12 cellular contexts compared by ENCODE assay signal in genomic region chr6:108068618-108069017, GRCh38. TPM values are rescaled to one million over a fixed set of nuclear protein-coding genes. Genes with fewer than 3 reads are reported as not detected.
DNase-seq lines count a peak whose midpoint lies in the region; ATAC-seq lines count a peak whose summit lies in the region.
"Had no signal": no experiment of that assay in that cellular context is flagged by ENCODE, and none has a peak within 500 bp of the region (broad histone marks: within the 10 kb centered on the region; RNA-seq: fewer than 3 reads in every experiment).

No MANE protein-coding gene starts in this region.

- peak; percentile 6 to 7 for DNase-seq in stimulated activated CD4-positive, alpha-beta T cell treated with anti-CD3 and anti-CD28 coated beads, Interleukin-15, amount 100 ng/mL, for 48 hours (ENCODE audit: low read depth in 2 of 2)
- no peak for DNase-seq in stimulated activated CD4-positive, alpha-beta T cell treated with anti-CD3 and anti-CD28 coated beads, Interleukin-12 subunit alpha, Interleukin-12 subunit beta, amount 100 ng/mL, for 4 hours
- DNase-seq in activated T-helper 1 cell treated with anti-CD3 and anti-CD28 coated beads, Interleukin-12 subunit alpha, Interleukin-12 subunit beta, Interleukin-2, Interleukin-4 antibody, amounts not matched to agents 30 ng/mL and 10 ng/mL and 1 ng/mL, durations not matched to agents 14 hours and 24 hours and 36 hours (ENCODE audit: low spot score): peak; percentile 14
- DNase-seq in stimulated activated naive CD8-positive, alpha-beta T cell treated with anti-CD3 and anti-CD28 coated beads, Interleukin-15, amount 100 ng/mL, for 72 hours: peak in 1 of 2 donors; percentile 67
- DNase-seq in SK-N-DZ (ENCODE audit: low spot score) (no peak), HCEC 1CT (no peak)
- no peak for DNase-seq in activated effector memory CD4-positive, alpha-beta T cell treated with anti-CD3 and anti-CD28 coated beads, Interleukin-2, amount 50 U/mL, for 16 hours
- DNase-seq: activated effector memory CD4-positive, alpha-beta T cell treated with Interleukin-2 at 50 U/mL for 16 hours; NCI-H1105 treated with DMSO at 0.1 percent for 48 hours; psoas muscle had no signal

- peaks cover 2% of the 10 kb centered on the region for H3K27me3 Mint-ChIP-seq in activated T-helper 1 cell treated with anti-CD3 and anti-CD28 coated beads, Interleukin-12 subunit alpha, Interleukin-12 subunit beta, Interleukin-2, Interleukin-4 antibody, amounts not matched to agents 30 ng/mL and 10 ng/mL and 1 ng/mL, durations not matched to agents 14 hours and 24 hours and 36 hours (ENCODE audit: insufficient read depth)
- no peaks in the 10 kb centered on the region for H3K27me3 Mint-ChIP-seq in stimulated activated naive CD8-positive, alpha-beta T cell treated with anti-CD3 and anti-CD28 coated beads, Interleukin-15, amount 100 ng/mL, for 72 hours
- H3K27me3 Mint-ChIP-seq: dendritic cell treated with granulocyte-macrophage colony-stimulating factor and Interleukin-4, amounts not matched to agents 40 ng/mL and 50 ng/mL, for 4 days had no signal

- H3K4me1 Mint-ChIP-seq in activated T-helper 1 cell treated with anti-CD3 and anti-CD28 coated beads, Interleukin-12 subunit alpha, Interleukin-12 subunit beta, Interleukin-2, Interleukin-4 antibody, amounts not matched to agents 30 ng/mL and 10 ng/mL and 1 ng/mL, durations not matched to agents 14 hours and 24 hours and 36 hours (ENCODE audit: low read depth): peaks cover 7% of the 10 kb centered on the region
- peaks cover 8% of the 10 kb centered on the region for H3K4me1 Mint-ChIP-seq in stimulated activated naive CD8-positive, alpha-beta T cell treated with anti-CD3 and anti-CD28 coated beads, Interleukin-15, amount 100 ng/mL, for 72 hours

- H3K36me3 Mint-ChIP-seq in activated T-helper 1 cell treated with anti-CD3 and anti-CD28 coated beads, Interleukin-12 subunit alpha, Interleukin-12 subunit beta, Interleukin-2, Interleukin-4 antibody, amounts not matched to agents 30 ng/mL and 10 ng/mL and 1 ng/mL, durations not matched to agents 14 hours and 24 hours and 36 hours (ENCODE audit: low read depth): peaks cover 10% of the 10 kb centered on the region

- intact Hi-C loops in activated T-helper 1 cell treated with anti-CD3 and anti-CD28 coated beads, Interleukin-12 subunit alpha, Interleukin-12 subunit beta, Interleukin-2, Interleukin-4 antibody, amounts not matched to agents 30 ng/mL and 10 ng/mL and 1 ng/mL, durations not matched to agents 14 hours and 24 hours and 36 hours (cut with micrococcal nuclease): no loop called here

- H3K9me3 Mint-ChIP-seq in activated T-helper 1 cell treated with anti-CD3 and anti-CD28 coated beads, Interleukin-12 subunit alpha, Interleukin-12 subunit beta, Interleukin-2, Interleukin-4 antibody, amounts not matched to agents 30 ng/mL and 10 ng/mL and 1 ng/mL, durations not matched to agents 14 hours and 24 hours and 36 hours: no peaks in the 10 kb centered on the region
- H3K9me3 Mint-ChIP-seq in stimulated activated naive CD8-positive, alpha-beta T cell treated with anti-CD3 and anti-CD28 coated beads, Interleukin-15, amount 100 ng/mL, for 72 hours: no peaks in the 10 kb centered on the region
- H3K9me3 Mint-ChIP-seq: dendritic cell treated with granulocyte-macrophage colony-stimulating factor and Interleukin-4, amounts not matched to agents 40 ng/mL and 50 ng/mL, for 4 days had no signal

- H3K4me3 Mint-ChIP-seq in activated T-helper 1 cell treated with anti-CD3 and anti-CD28 coated beads, Interleukin-12 subunit alpha, Interleukin-12 subunit beta, Interleukin-2, Interleukin-4 antibody, amounts not matched to agents 30 ng/mL and 10 ng/mL and 1 ng/mL, durations not matched to agents 14 hours and 24 hours and 36 hours: no peak overlapping the region
- H3K4me3 Mint-ChIP-seq in stimulated activated naive CD8-positive, alpha-beta T cell treated with anti-CD3 and anti-CD28 coated beads, Interleukin-15, amount 100 ng/mL, for 72 hours: no peak overlapping the region
- H3K4me3 Mint-ChIP-seq: dendritic cell treated with granulocyte-macrophage colony-stimulating factor and Interleukin-4, amounts not matched to agents 40 ng/mL and 50 ng/mL, for 4 days had no signal

- H3K27ac Mint-ChIP-seq in activated T-helper 1 cell treated with anti-CD3 and anti-CD28 coated beads, Interleukin-12 subunit alpha, Interleukin-12 subunit beta, Interleukin-2, Interleukin-4 antibody, amounts not matched to agents 30 ng/mL and 10 ng/mL and 1 ng/mL, durations not matched to agents 14 hours and 24 hours and 36 hours: no peak overlapping the region
- H3K27ac Mint-ChIP-seq in stimulated activated naive CD8-positive, alpha-beta T cell treated with anti-CD3 and anti-CD28 coated beads, Interleukin-15, amount 100 ng/mL, for 72 hours: no peak overlapping the region
- H3K27ac Mint-ChIP-seq: dendritic cell treated with granulocyte-macrophage colony-stimulating factor and Interleukin-4, amounts not matched to agents 40 ng/mL and 50 ng/mL, for 4 days had no signal

- ATAC-seq in HG02798 (IDR thresholded peaks at IDR 0.05; ENCODE audit: poor library complexity, unreplicated experiment): peak; percentile 57
- peak; percentile 99 for ATAC-seq in stimulated activated naive CD8-positive, alpha-beta T cell treated with anti-CD3 and anti-CD28 coated beads, Interleukin-15, amount 100 ng/mL, for 72 hours
- ATAC-seq: psoas muscle had no signal

RNA-seq across cellular contexts. Expression of gene OSTM1, which starts 5.9 kb away (rescaled TPM):
- 19.9 and 22.5 TPM in 2 replicates for total RNA-seq in activated T-helper 1 cell treated with anti-CD3 and anti-CD28 coated beads, Interleukin-12 subunit alpha, Interleukin-12 subunit beta, Interleukin-2, Interleukin-4 antibody, amounts not matched to agents 30 ng/mL and 10 ng/mL and 1 ng/mL, durations not matched to agents 14 hours and 24 hours and 36 hours
- polyA plus RNA-seq in SK-N-DZ (2014; cell fraction: cytosol; rRNA removed): 25.6 and 30.1 TPM in 2 replicates
- polyA plus RNA-seq in SK-N-DZ (2014; cell fraction: nucleus; rRNA removed): 16.9 and 36.0 TPM in 2 replicates

Comparison
In these comparisons a context has a peak if more than half of its experiments do, and no peak if none do; other contexts are left out.
1. DNase-seq: peak in stimulated activated CD4-positive, alpha-beta T cell treated with anti-CD3 and anti-CD28 coated beads, Interleukin-15, amount 100 ng/mL, for 48 hours (2 of 2) and activated T-helper 1 cell treated with anti-CD3 and anti-CD28 coated beads, Interleukin-12 subunit alpha, Interleukin-12 subunit beta, Interleukin-2, Interleukin-4 antibody, amounts not matched to agents 30 ng/mL and 10 ng/mL and 1 ng/mL, durations not matched to agents 14 hours and 24 hours and 36 hours (single experiment); none in stimulated activated CD4-positive, alpha-beta T cell treated with anti-CD3 and anti-CD28 coated beads, Interleukin-12 subunit alpha, Interleukin-12 subunit beta, amount 100 ng/mL, for 4 hours (single experiment), SK-N-DZ (single experiment), HCEC 1CT (single experiment) and activated effector memory CD4-positive, alpha-beta T cell treated with anti-CD3 and anti-CD28 coated beads, Interleukin-2, amount 50 U/mL, for 16 hours (single experiment).